Comparison of ENCODE assay signal across 19 cellular contexts in the genomic region with DNA sequence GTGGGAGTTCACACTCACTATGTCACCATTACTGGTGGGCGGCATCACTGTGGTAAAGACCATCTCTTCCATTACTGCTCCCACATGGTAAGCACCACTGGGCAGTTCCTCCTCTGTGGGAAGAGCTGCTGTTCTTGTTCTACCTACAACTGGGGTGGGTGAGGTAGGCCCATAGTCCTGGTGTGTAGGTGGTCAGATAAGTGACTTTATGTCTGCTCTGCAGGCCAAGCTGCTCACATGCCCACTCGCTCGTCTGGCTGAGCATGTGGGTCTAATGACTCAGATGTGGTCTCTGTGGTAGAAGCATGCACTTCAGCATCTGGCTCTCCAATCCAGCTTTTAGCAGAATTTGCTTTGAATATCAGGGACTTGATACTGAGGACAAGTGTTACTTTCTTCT.
DNase-seq lines count a peak whose midpoint lies in the region; ATAC-seq lines count a peak whose summit lies in the region.
"Had no signal": no experiment of that assay in that cellular context is flagged by ENCODE, and none has a peak within 500 bp of the region (broad histone marks: within the 10 kb centered on the region; RNA-seq: fewer than 3 reads in every experiment).

No MANE protein-coding gene starts in this region.

- H3K9me3 ChIP-seq in effector memory CD4-positive, alpha-beta T cell (ENCODE audit: control insufficient read depth, low read length), result no peaks in the 10 kb centered on the region
- H3K9me3 ChIP-seq: testis had no signal

- H3K9me3 Mint-ChIP-seq in activated naive CD4-positive, alpha-beta T cell treated with anti-CD3 and anti-CD28 coated beads, Interleukin-2, amount 50 U/mL, for 72 hours, result no peaks in the 10 kb centered on the region

- no peak for DNase-seq in activated naive CD4-positive, alpha-beta T cell treated with anti-CD3 and anti-CD28 coated beads, Interleukin-2, amount 50 U/mL, for 72 hours (ENCODE audit: low spot score in 2 of 2)
- DNase-seq in activated naive CD4-positive, alpha-beta T cell treated with anti-CD3 and anti-CD28 coated beads, Interleukin-2, amount 50 U/mL, for 16 hours, result no peak
- DNase-seq in OCI-M1 (lab: John Stamatoyannopoulos, UW) (peak; percentile 69), middle frontal gyrus (ENCODE audit: extremely low spot score, low spot score) (peak; percentile 9), cortex of kidney (lab: John Stamatoyannopoulos, UW) (no peak), hepatic stellate cell (ENCODE audit: low spot score) (no peak)
- no peak for DNase-seq in effector memory CD4-positive, alpha-beta T cell
- DNase-seq: activated gamma-delta T cell, AML-193, GF-D8, left colon, NCI-H1092 treated with DMSO at 0.1 percent for 48 hours, NCI-H526 treated with DMSO at 0.1 percent for 48 hours, T1000, testis had no signal

- H3K4me3 ChIP-seq in effector memory CD4-positive, alpha-beta T cell (ENCODE audit: insufficient read depth, low read depth, low read length, poor library complexity, severe bottlenecking), result no peak overlapping the region
- H3K4me3 ChIP-seq: coronary artery, SK-N-MC, testis had no signal

- H3K36me3 ChIP-seq in effector memory CD4-positive, alpha-beta T cell (ENCODE audit: control insufficient read depth, insufficient read depth, low read length), result no peaks in the 10 kb centered on the region

- no peaks in the 10 kb centered on the region for H3K36me3 Mint-ChIP-seq in activated naive CD4-positive, alpha-beta T cell treated with anti-CD3 and anti-CD28 coated beads, Interleukin-2, amount 50 U/mL, for 72 hours

- H3K4me1 ChIP-seq in effector memory CD4-positive, alpha-beta T cell (ENCODE audit: control insufficient read depth, insufficient read depth, low read length, poor library complexity, severe bottlenecking), result no peaks in the 10 kb centered on the region
- H3K4me1 ChIP-seq: testis had no signal

- H3K27ac ChIP-seq in effector memory CD4-positive, alpha-beta T cell (ENCODE audit: insufficient read depth, low read length, poor library complexity, severe bottlenecking), result no peak overlapping the region
- H3K27ac ChIP-seq: coronary artery, HL-60, SK-N-MC, testis had no signal

- peak; percentile 16 to 46 for ATAC-seq in activated naive CD4-positive, alpha-beta T cell treated with anti-CD3 and anti-CD28 coated beads, Interleukin-2, amount 50 U/mL, for 72 hours
- no peak for ATAC-seq in HG03139 (IDR thresholded peaks at IDR 0.05; ENCODE audit: unreplicated experiment)
- ATAC-seq: left colon had no signal

- no peak overlapping the region for H3K27ac Mint-ChIP-seq in activated naive CD4-positive, alpha-beta T cell treated with anti-CD3 and anti-CD28 coated beads, Interleukin-2, amount 50 U/mL, for 72 hours

- H3K27me3 ChIP-seq in effector memory CD4-positive, alpha-beta T cell (replicated peaks; ENCODE audit: control insufficient read depth, insufficient read depth, low read length, poor library complexity, severe bottlenecking), result no peaks in the 10 kb centered on the region
- H3K27me3 ChIP-seq: testis had no signal

Comparison
In these comparisons a context has a peak if more than half of its experiments do, and no peak if none do; other contexts are left out.
1. DNase-seq: peak in OCI-M1 (single experiment) and middle frontal gyrus (single experiment); none in activated naive CD4-positive, alpha-beta T cell treated with anti-CD3 and anti-CD28 coated beads, Interleukin-2, amount 50 U/mL, for 72 hours (0 of 2), activated naive CD4-positive, alpha-beta T cell treated with anti-CD3 and anti-CD28 coated beads, Interleukin-2, amount 50 U/mL, for 16 hours (single experiment), cortex of kidney (single experiment), effector memory CD4-positive, alpha-beta T cell (0 of 3) and hepatic stellate cell (single experiment).